8 cellular contexts compared by ENCODE assay signal in the genomic region with DNA sequence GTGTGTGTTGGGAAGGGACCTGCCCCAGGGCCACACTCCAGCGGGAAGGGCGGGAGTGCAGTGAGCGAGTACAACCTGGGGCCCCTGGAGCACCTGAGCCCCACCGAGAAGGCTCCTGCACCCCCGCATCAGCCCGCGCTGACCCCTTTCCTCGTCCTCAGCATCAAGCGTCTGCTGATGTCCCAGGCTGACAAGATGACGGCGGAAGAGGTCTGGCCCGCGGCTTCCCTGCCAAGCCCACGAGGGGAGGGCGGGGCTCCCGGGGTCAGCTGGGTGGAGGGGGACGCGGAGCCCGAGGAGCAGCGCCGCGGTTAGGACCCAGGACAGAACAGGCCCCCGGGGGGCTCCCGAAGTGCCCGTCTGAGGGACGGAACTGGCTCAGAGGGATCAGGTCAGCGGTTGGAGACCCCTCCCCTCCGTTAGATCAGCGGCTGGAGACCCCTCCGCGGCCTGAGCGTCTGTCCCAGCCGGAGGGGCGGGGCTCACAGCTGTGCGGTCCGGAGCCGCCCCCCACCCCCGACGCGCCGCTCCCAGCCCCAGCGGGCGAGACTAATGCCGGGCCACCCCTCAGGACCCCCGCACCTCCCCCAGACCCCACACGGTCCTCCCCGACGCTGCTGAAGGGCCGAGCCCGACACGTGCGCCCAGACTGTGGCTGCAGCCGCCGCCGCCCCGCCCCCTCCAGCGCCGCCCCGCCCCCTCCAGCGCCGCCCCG. TPM values are rescaled to one million over a fixed set of nuclear protein-coding genes. Genes with fewer than 3 reads are reported as not detected.
DNase-seq lines count a peak whose midpoint lies in the region; ATAC-seq lines count a peak whose summit lies in the region.

No MANE protein-coding gene starts in this region.

- H4K8ac ChIP-seq in trophoblast cell (ENCODE audit: low read depth, low read length), result peak overlapping the region; percentile 77

- H3K27ac Mint-ChIP-seq in activated T-helper 2 cell treated with anti-CD3 and anti-CD28 coated beads, Interferon-gamma antibody, Interleukin-2, Interleukin-4, amounts not matched to agents 10 μg/mL and 5 μg/mL and 100 μg/mL, durations not matched to agents 14 hours and 24 hours and 36 hours, result no peak overlapping the region

- WGBS in trophoblast cell (ENCODE audit: extremely low coverage, insufficient coverage, insufficient read length), result no CpG with 5 or more reads among the region's 62 CpGs

- H3K79me2 ChIP-seq in trophoblast cell (ENCODE audit: control insufficient read depth, insufficient read depth, low read length, poor library complexity), result no peaks in the 10 kb centered on the region

- H3K4me1 Mint-ChIP-seq in activated T-helper 2 cell treated with anti-CD3 and anti-CD28 coated beads, Interferon-gamma antibody, Interleukin-2, Interleukin-4, amounts not matched to agents 10 μg/mL and 5 μg/mL and 100 μg/mL, durations not matched to agents 14 hours and 24 hours and 36 hours (ENCODE audit: low read depth), result no peaks in the 10 kb centered on the region

- H2BK120ac ChIP-seq in trophoblast cell (ENCODE audit: insufficient read depth, low read length, poor library complexity), result no peak overlapping the region

- no peaks in the 10 kb centered on the region for H3K36me3 Mint-ChIP-seq in activated T-helper 2 cell treated with anti-CD3 and anti-CD28 coated beads, Interferon-gamma antibody, Interleukin-2, Interleukin-4, amounts not matched to agents 10 μg/mL and 5 μg/mL and 100 μg/mL, durations not matched to agents 14 hours and 24 hours and 36 hours (ENCODE audit: low read depth)

- no peak overlapping the region for H2AFZ ChIP-seq in trophoblast cell (ENCODE audit: insufficient read depth, low read length, poor library complexity)

- H4K91ac ChIP-seq in trophoblast cell (ENCODE audit: low read depth, low read length), result peak overlapping the region; percentile 36

- H3K27ac ChIP-seq in trophoblast cell (ENCODE audit: low read depth, low read length), result no peak overlapping the region

- no peak overlapping the region for H3K4ac ChIP-seq in trophoblast cell (ENCODE audit: low read depth, low read length)

- H3K4me2 ChIP-seq in trophoblast cell (ENCODE audit: low read length), result peak overlapping the region; percentile 84

- no peak overlapping the region for H3K14ac ChIP-seq in trophoblast cell (ENCODE audit: low read length)

- intact Hi-C loops in activated T-helper 2 cell treated with anti-CD3 and anti-CD28 coated beads, Interferon-gamma antibody, Interleukin-2, Interleukin-4, amounts not matched to agents 10 μg/mL and 5 μg/mL and 100 μg/mL, durations not matched to agents 14 hours and 24 hours and 36 hours (cut with micrococcal nuclease), result loop anchor here (5.0 kb wide), 1 partner anchor 344 kb away; a partner anchor contains a TSS

- peak overlapping the region; percentile 18 for H3K4me3 ChIP-seq in Jurkat, Clone E6-1 (ENCODE audit: low read length)
- H3K4me3 ChIP-seq in trophoblast cell (ENCODE audit: low read depth, low read length), result peak overlapping the region; percentile 66

- H3K4me1 ChIP-seq in trophoblast cell (ENCODE audit: control insufficient read depth in 1 of 2, insufficient read depth in 2 of 2, low read length in 2 of 2), result peaks cover 7 to 15% of the 10 kb centered on the region in 2 experiments

- peak overlapping the region; percentile 36 for H4K12ac ChIP-seq in trophoblast cell (ENCODE audit: low read depth, low read length)

- peaks cover 2% of the 10 kb centered on the region for H3K9me3 ChIP-seq in trophoblast cell (ENCODE audit: insufficient read depth, low read depth, low read length)

- no peak overlapping the region for H3K18ac ChIP-seq in trophoblast cell (ENCODE audit: low read length)

- H3K27me3 ChIP-seq in trophoblast cell (ENCODE audit: insufficient read depth, low read length), result no peaks in the 10 kb centered on the region

- DNase-seq in EL (peak; percentile 50), germinal center (ENCODE audit: low spot score) (peak; percentile 57), trophoblast cell (peak in 1 of 2 donors; percentile 48), NCI-H226 (no peak)
- no peak for DNase-seq in Jurkat, Clone E6-1 (ENCODE audit: low read depth, low spot score)
- DNase-seq in activated T-helper 2 cell treated with anti-CD3 and anti-CD28 coated beads, Interferon-gamma antibody, Interleukin-2, Interleukin-4, amounts not matched to agents 10 μg/mL and 5 μg/mL and 100 μg/mL, durations not matched to agents 14 hours and 24 hours and 36 hours (ENCODE audit: low spot score), result peak; percentile 41

- H2BK5ac ChIP-seq in trophoblast cell (ENCODE audit: low read depth, low read length, poor library complexity), result no peak overlapping the region

- H3K23ac ChIP-seq in trophoblast cell (ENCODE audit: low read length), result no peak overlapping the region

- no peak overlapping the region for H2AK5ac ChIP-seq in trophoblast cell (ENCODE audit: low read length)

- no peak overlapping the region for H3K9ac ChIP-seq in trophoblast cell (ENCODE audit: low read length)

- H2BK12ac ChIP-seq in trophoblast cell (ENCODE audit: low read length), result no peak overlapping the region

- ATAC-seq in GM21526 (IDR thresholded peaks at IDR 0.05; ENCODE audit: low FRiP score, unreplicated experiment) (no peak), GM21390 (IDR thresholded peaks at IDR 0.05; ENCODE audit: unreplicated experiment) (no peak)

- peak overlapping the region; percentile 45 for H3K4me3 Mint-ChIP-seq in activated T-helper 2 cell treated with anti-CD3 and anti-CD28 coated beads, Interferon-gamma antibody, Interleukin-2, Interleukin-4, amounts not matched to agents 10 μg/mL and 5 μg/mL and 100 μg/mL, durations not matched to agents 14 hours and 24 hours and 36 hours (ENCODE audit: low read depth)

- no peaks in the 10 kb centered on the region for H3K27me3 Mint-ChIP-seq in activated T-helper 2 cell treated with anti-CD3 and anti-CD28 coated beads, Interferon-gamma antibody, Interleukin-2, Interleukin-4, amounts not matched to agents 10 μg/mL and 5 μg/mL and 100 μg/mL, durations not matched to agents 14 hours and 24 hours and 36 hours (ENCODE audit: low read depth)

- H3K79me1 ChIP-seq in trophoblast cell (ENCODE audit: low read length), result no peaks in the 10 kb centered on the region

- no peaks in the 10 kb centered on the region for H3K36me3 ChIP-seq in trophoblast cell (ENCODE audit: control insufficient read depth in 1 of 2, insufficient read depth in 2 of 2, low read length in 2 of 2)

- no peaks in the 10 kb centered on the region for H3K9me3 Mint-ChIP-seq in activated T-helper 2 cell treated with anti-CD3 and anti-CD28 coated beads, Interferon-gamma antibody, Interleukin-2, Interleukin-4, amounts not matched to agents 10 μg/mL and 5 μg/mL and 100 μg/mL, durations not matched to agents 14 hours and 24 hours and 36 hours

RNA-seq across cellular contexts. Expression of a gene that starts 6.7 kb away (rescaled TPM):
- 7.8 TPM for polyA plus RNA-seq in Jurkat, Clone E6-1 (2012; ENCODE audit: insufficient read depth, insufficient read length)
- total RNA-seq in activated T-helper 2 cell treated with anti-CD3 and anti-CD28 coated beads, Interferon-gamma antibody, Interleukin-2, Interleukin-4, amounts not matched to agents 10 μg/mL and 5 μg/mL and 100 μg/mL, durations not matched to agents 14 hours and 24 hours and 36 hours, result 27.7 and 29.8 TPM in 2 replicates
- 5.2 and 5.5 TPM in 2 replicates for polyA plus RNA-seq in trophoblast cell (2013)

RNA-seq across cellular contexts. Expression of a gene that starts 7.0 kb away (rescaled TPM):
- 593 TPM for polyA plus RNA-seq in Jurkat, Clone E6-1 (2012; ENCODE audit: insufficient read depth, insufficient read length)
- 208 and 235 TPM in 2 replicates for total RNA-seq in activated T-helper 2 cell treated with anti-CD3 and anti-CD28 coated beads, Interferon-gamma antibody, Interleukin-2, Interleukin-4, amounts not matched to agents 10 μg/mL and 5 μg/mL and 100 μg/mL, durations not matched to agents 14 hours and 24 hours and 36 hours
- polyA plus RNA-seq in trophoblast cell (2013), result 783 and 790 TPM in 2 replicates

RNA-seq across cellular contexts. Expression of a gene that starts 7.9 kb away (rescaled TPM):
- polyA plus RNA-seq in Jurkat, Clone E6-1 (2012; ENCODE audit: insufficient read depth, insufficient read length), result not detected
- total RNA-seq in activated T-helper 2 cell treated with anti-CD3 and anti-CD28 coated beads, Interferon-gamma antibody, Interleukin-2, Interleukin-4, amounts not matched to agents 10 μg/mL and 5 μg/mL and 100 μg/mL, durations not matched to agents 14 hours and 24 hours and 36 hours, result 0.50 and 0.74 TPM in 2 replicates
- polyA plus RNA-seq in trophoblast cell (2013), result 1.8 and 2.1 TPM in 2 replicates

RNA-seq across cellular contexts. Expression of a gene that starts 24.5 kb away (rescaled TPM):
- 62.7 TPM for polyA plus RNA-seq in Jurkat, Clone E6-1 (2012; ENCODE audit: insufficient read depth, insufficient read length)
- total RNA-seq in activated T-helper 2 cell treated with anti-CD3 and anti-CD28 coated beads, Interferon-gamma antibody, Interleukin-2, Interleukin-4, amounts not matched to agents 10 μg/mL and 5 μg/mL and 100 μg/mL, durations not matched to agents 14 hours and 24 hours and 36 hours, result 35.0 and 39.2 TPM in 2 replicates
- 63.6 and 66.1 TPM in 2 replicates for polyA plus RNA-seq in trophoblast cell (2013)

RNA-seq across cellular contexts. Expression of a gene that starts 55.7 kb away (rescaled TPM):
- polyA plus RNA-seq in Jurkat, Clone E6-1 (2012; ENCODE audit: insufficient read depth, insufficient read length), result 32.0 TPM
- total RNA-seq in activated T-helper 2 cell treated with anti-CD3 and anti-CD28 coated beads, Interferon-gamma antibody, Interleukin-2, Interleukin-4, amounts not matched to agents 10 μg/mL and 5 μg/mL and 100 μg/mL, durations not matched to agents 14 hours and 24 hours and 36 hours, result 10.7 and 13.3 TPM in 2 replicates
- polyA plus RNA-seq in trophoblast cell (2013), result 0.96 and 1.6 TPM in 2 replicates

Comparison
In these comparisons a context has a peak if more than half of its experiments do, and no peak if none do; other contexts are left out.
1. DNase-seq: peak in EL (single experiment), activated T-helper 2 cell treated with anti-CD3 and anti-CD28 coated beads, Interferon-gamma antibody, Interleukin-2, Interleukin-4, amounts not matched to agents 10 μg/mL and 5 μg/mL and 100 μg/mL, durations not matched to agents 14 hours and 24 hours and 36 hours (single experiment) and germinal center (single experiment); none in Jurkat, Clone E6-1 (single experiment) and NCI-H226 (single experiment).